ENCODE assay signal across 1 cellular context in genomic region chr2:188701836-188702235, GRCh38.
TF ChIP-seq lines count a peak whose summit lies in the region.

No MANE protein-coding gene starts in this region.

TF ChIP-seq in GM12878, 131 proteins besides CTCF, POLR2A, EP300 and RAD21 (continued from another document):
- TF ChIP-seq, protein P1, sequence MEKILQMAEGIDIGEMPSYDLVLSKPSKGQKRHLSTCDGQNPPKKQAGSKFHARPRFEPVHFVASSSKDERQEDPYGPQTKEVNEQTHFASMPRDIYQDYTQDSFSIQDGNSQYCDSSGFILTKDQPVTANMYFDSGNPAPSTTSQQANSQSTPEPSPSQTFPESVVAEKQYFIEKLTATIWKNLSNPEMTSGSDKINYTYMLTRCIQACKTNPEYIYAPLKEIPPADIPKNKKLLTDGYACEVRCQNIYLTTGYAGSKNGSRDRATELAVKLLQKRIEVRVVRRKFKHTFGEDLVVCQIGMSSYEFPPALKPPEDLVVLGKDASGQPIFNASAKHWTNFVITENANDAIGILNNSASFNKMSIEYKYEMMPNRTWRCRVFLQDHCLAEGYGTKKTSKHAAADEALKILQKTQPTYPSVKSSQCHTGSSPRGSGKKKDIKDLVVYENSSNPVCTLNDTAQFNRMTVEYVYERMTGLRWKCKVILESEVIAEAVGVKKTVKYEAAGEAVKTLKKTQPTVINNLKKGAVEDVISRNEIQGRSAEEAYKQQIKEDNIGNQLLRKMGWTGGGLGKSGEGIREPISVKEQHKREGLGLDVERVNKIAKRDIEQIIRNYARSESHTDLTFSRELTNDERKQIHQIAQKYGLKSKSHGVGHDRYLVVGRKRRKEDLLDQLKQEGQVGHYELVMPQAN (conservative IDR thresholded peaks at IDR 0.05), result no peak
TF ChIP-seq in GM12878: peak in this region for 3.
